Comparison of ENCODE assay signal across 11 cellular contexts in genomic region chr1:232943679-232944252, GRCh38. TPM values are rescaled to one million over a fixed set of nuclear protein-coding genes. Genes with fewer than 3 reads are reported as not detected.
DNase-seq lines count a peak whose midpoint lies in the region; ATAC-seq and TF ChIP-seq lines count a peak whose summit lies in the region.
"Had no signal": no experiment of that assay in that cellular context is flagged by ENCODE, and none has a peak within 500 bp of the region (broad histone marks: within the 10 kb centered on the region; RNA-seq: fewer than 3 reads in every experiment).

No MANE protein-coding gene starts in this region.

- H3K9me3 ChIP-seq in right atrium auricular region: no peaks in the 10 kb centered on the region
- H3K9me3 ChIP-seq in esophagus squamous epithelium: no peaks in the 10 kb centered on the region

- DNase-seq in AG09319 (ENCODE audit: extremely low read depth, low read depth) (peak; percentile 60), right atrium auricular region (ENCODE audit: low spot score) (no peak), esophagus squamous epithelium (lab: John Stamatoyannopoulos, UW) (no peak), AG08396 (ENCODE audit: low spot score) (no peak)
- peak; percentile 46 for DNase-seq in activated naive CD8-positive, alpha-beta T cell treated with anti-CD3 and anti-CD28 coated beads, Interleukin-2, amount 50 U/mL, for 24 hours
- DNase-seq: activated CD4-positive, CD25-positive, alpha-beta regulatory T cell treated with anti-CD3 and anti-CD28 coated beads, Interleukin-2, amount 50 U/mL, for 72 hours; NCI-H1105 had no signal

- WGBS in esophagus squamous epithelium, 2 donors: 35 to 50% methylated on average over 9 of the region's 9 CpGs

- H3K4me3 ChIP-seq in right atrium auricular region: no peak overlapping the region
- H3K4me3 ChIP-seq in esophagus squamous epithelium: no peak overlapping the region

- TF ChIP-seq CTCF in AG09319 (IDR thresholded peaks at IDR 0.05; ENCODE audit: low read depth, low read length) (no peak), right atrium auricular region (IDR thresholded peaks at IDR 0.05) (no peak), esophagus squamous epithelium (IDR thresholded peaks at IDR 0.05) (no peak)

- H3K27me3 ChIP-seq in right atrium auricular region (no peaks in the 10 kb centered on the region), esophagus squamous epithelium (peaks cover 0 to 12% (median 0%) of the 10 kb centered on the region in 4 donors)

- H3K36me3 Mint-ChIP-seq in activated naive CD8-positive, alpha-beta T cell treated with anti-CD3 and anti-CD28 coated beads, Interleukin-2, amount 50 U/mL, for 24 hours (ENCODE audit: low read depth): no peaks in the 10 kb centered on the region

- H3K36me3 ChIP-seq in right atrium auricular region: no peaks in the 10 kb centered on the region
- H3K36me3 ChIP-seq in esophagus squamous epithelium: no peaks in the 10 kb centered on the region

- H3K27ac ChIP-seq in right atrium auricular region (no peak overlapping the region), esophagus squamous epithelium (no peak overlapping the region)
- H3K27ac ChIP-seq: C4-2B had no signal

- H3K27me3 Mint-ChIP-seq in activated naive CD8-positive, alpha-beta T cell treated with anti-CD3 and anti-CD28 coated beads, Interleukin-2, amount 50 U/mL, for 24 hours: no peaks in the 10 kb centered on the region

- peak overlapping the region; percentile 94 for H3K27ac Mint-ChIP-seq in activated naive CD8-positive, alpha-beta T cell treated with anti-CD3 and anti-CD28 coated beads, Interleukin-2, amount 50 U/mL, for 24 hours

- no peaks in the 10 kb centered on the region for H3K9me3 Mint-ChIP-seq in activated naive CD8-positive, alpha-beta T cell treated with anti-CD3 and anti-CD28 coated beads, Interleukin-2, amount 50 U/mL, for 24 hours

- ATAC-seq in GM18868 (IDR thresholded peaks at IDR 0.05; ENCODE audit: unreplicated experiment) (peak; percentile 72), HG03342 (IDR thresholded peaks at IDR 0.05; ENCODE audit: unreplicated experiment) (peak; percentile 61), HG03469 (IDR thresholded peaks at IDR 0.05; ENCODE audit: unreplicated experiment) (no peak)
- peak; percentile 72 for ATAC-seq in activated naive CD8-positive, alpha-beta T cell treated with anti-CD3 and anti-CD28 coated beads, Interleukin-2, amount 50 U/mL, for 24 hours

- peak overlapping the region; percentile 49 for H3K4me3 Mint-ChIP-seq in activated naive CD8-positive, alpha-beta T cell treated with anti-CD3 and anti-CD28 coated beads, Interleukin-2, amount 50 U/mL, for 24 hours

- peaks cover 39% of the 10 kb centered on the region for H3K4me1 Mint-ChIP-seq in activated naive CD8-positive, alpha-beta T cell treated with anti-CD3 and anti-CD28 coated beads, Interleukin-2, amount 50 U/mL, for 24 hours

- H3K4me1 ChIP-seq in right atrium auricular region: peaks cover 0 to 15% of the 10 kb centered on the region in 2 donors
- H3K4me1 ChIP-seq in esophagus squamous epithelium: no peaks in the 10 kb centered on the region

- TF ChIP-seq POLR2A in esophagus squamous epithelium (IDR thresholded peaks at IDR 0.05): no peak

- intact Hi-C loops in esophagus squamous epithelium (cut with DNase I): no loop called here

RNA-seq across cellular contexts. Expression of gene NTPCR, which starts 6.6 kb away (rescaled TPM):
- total RNA-seq in right atrium auricular region (10 to 100 TPM; 27.3 to 39.3 TPM), esophagus squamous epithelium (10 to 100 TPM; 19.9 to 35.8 (median 23.4) TPM)

Comparison
In these comparisons a context has a peak if more than half of its experiments do, and no peak if none do; other contexts are left out.
1. DNase-seq: peak in AG09319 (single experiment) and activated naive CD8-positive, alpha-beta T cell treated with anti-CD3 and anti-CD28 coated beads, Interleukin-2, amount 50 U/mL, for 24 hours (single experiment); none in right atrium auricular region (single experiment), esophagus squamous epithelium (single experiment) and AG08396 (single experiment).